In genomic region chr1:94418664-94419655, GRCh38 we compare ENCODE assay signal across 7 cellular contexts. TPM values are rescaled to one million over a fixed set of nuclear protein-coding genes. Genes with fewer than 3 reads are reported as not detected.
A peak's percentile ranks its signal among the peaks of the same experiment; 100 is the strongest.
DNase-seq lines count a peak whose midpoint lies in the region; ATAC-seq and TF ChIP-seq lines count a peak whose summit lies in the region.

No MANE protein-coding gene starts in this region.

- intact Hi-C loops in activated CD8-positive, alpha-beta T cell treated with anti-CD3 and anti-CD28 coated beads for 36 hours (cut with micrococcal nuclease), result no loop called here

- POLR2A ChIA-PET in activated CD8-positive, alpha-beta T cell treated with anti-CD3 and anti-CD28 coated beads for 36 hours (lab: Charles Lee), result interaction anchor here (1.3 kb wide), 1 partner anchor 32 kb away, joined by 3 read pairs; no protein-coding TSS in a partner anchor

- peak; percentile 19 for ATAC-seq in GM21423 (IDR thresholded peaks at IDR 0.05; ENCODE audit: unreplicated experiment)
- ATAC-seq in activated CD8-positive, alpha-beta T cell treated with anti-CD3 and anti-CD28 coated beads for 36 hours, result peak; percentile 2

- no peaks in the 10 kb centered on the region for H3K27me3 Mint-ChIP-seq in activated CD8-positive, alpha-beta T cell treated with anti-CD3 and anti-CD28 coated beads for 36 hours
- peaks cover under 1% of the 10 kb centered on the region for H3K27me3 Mint-ChIP-seq in nephron progenitor cell (ENCODE audit: low read depth, poor library complexity)

- H3K4me3 ChIP-seq in fibroblast of the aortic adventitia (ENCODE audit: low read depth, low read length), result peak overlapping the region; percentile 82

- TF ChIP-seq EP300 in Ishikawa (IDR thresholded peaks at IDR 0.05; ENCODE audit: borderline replicate concordance), result no peak

- CTCF ChIA-PET in activated CD8-positive, alpha-beta T cell treated with anti-CD3 and anti-CD28 coated beads for 36 hours (lab: Charles Lee), result no interaction called here

- DNase-seq in EL (peak; percentile 68), fibroblast of the aortic adventitia (ENCODE audit: low read depth) (peak; percentile 38), nephron progenitor cell (no peak), NCI-H226 (no peak)
- DNase-seq in activated CD8-positive, alpha-beta T cell treated with anti-CD3 and anti-CD28 coated beads for 36 hours, result peak; percentile 5

- no peak overlapping the region for H3K4me3 Mint-ChIP-seq in activated CD8-positive, alpha-beta T cell treated with anti-CD3 and anti-CD28 coated beads for 36 hours
- peak overlapping the region; percentile 91 for H3K4me3 Mint-ChIP-seq in nephron progenitor cell

- H3K9me3 Mint-ChIP-seq in activated CD8-positive, alpha-beta T cell treated with anti-CD3 and anti-CD28 coated beads for 36 hours, result no peaks in the 10 kb centered on the region
- H3K9me3 Mint-ChIP-seq in nephron progenitor cell, result no peaks in the 10 kb centered on the region

- H3K36me3 Mint-ChIP-seq in activated CD8-positive, alpha-beta T cell treated with anti-CD3 and anti-CD28 coated beads for 36 hours (ENCODE audit: low read depth), result no peaks in the 10 kb centered on the region
- H3K36me3 Mint-ChIP-seq in nephron progenitor cell (ENCODE audit: low read depth), result no peaks in the 10 kb centered on the region

- no peak for TF ChIP-seq RAD21 in Ishikawa (IDR thresholded peaks at IDR 0.05; ENCODE audit: low read depth)

- H3K4me1 Mint-ChIP-seq in activated CD8-positive, alpha-beta T cell treated with anti-CD3 and anti-CD28 coated beads for 36 hours (ENCODE audit: low read depth), result peaks cover 42% of the 10 kb centered on the region
- H3K4me1 Mint-ChIP-seq in nephron progenitor cell, result peaks cover 51% of the 10 kb centered on the region

- no peak for TF ChIP-seq CTCF in activated CD8-positive, alpha-beta T cell treated with anti-CD3 and anti-CD28 coated beads for 36 hours (IDR thresholded peaks at IDR 0.05)
- TF ChIP-seq CTCF in fibroblast of the aortic adventitia (IDR thresholded peaks at IDR 0.05; ENCODE audit: insufficient read depth, low read length), result no peak
- no peak for TF ChIP-seq CTCF in nephron progenitor cell (IDR thresholded peaks at IDR 0.05)

- H3K27ac Mint-ChIP-seq in activated CD8-positive, alpha-beta T cell treated with anti-CD3 and anti-CD28 coated beads for 36 hours, result peak overlapping the region; percentile 73
- H3K27ac Mint-ChIP-seq in nephron progenitor cell, result no peak overlapping the region

TF ChIP-seq in Ishikawa, 13 proteins besides CTCF, POLR2A, EP300 and RAD21:
- TF ChIP-seq CEBPB (IDR thresholded peaks at IDR 0.05), result peak; percentile 54
- TF ChIP-seq NFIC (IDR thresholded peaks at IDR 0.05), result peak; percentile 53
- TF ChIP-seq YY1 (IDR thresholded peaks at IDR 0.05; ENCODE audit: low read depth), result no peak
- no peak for TF ChIP-seq CREB1 (IDR thresholded peaks at IDR 0.05; ENCODE audit: low read depth)
- no peak for TF ChIP-seq MAX (IDR thresholded peaks at IDR 0.05)
- TF ChIP-seq ZBTB7A (IDR thresholded peaks at IDR 0.05; ENCODE audit: low read depth), result peak; percentile 51; the same call in 1 of the 2 replicates

RNA-seq across cellular contexts. Expression of gene ABCD3, which starts 0.8 kb away (rescaled TPM):
- total RNA-seq in activated CD8-positive, alpha-beta T cell treated with anti-CD3 and anti-CD28 coated beads for 36 hours, result 10 to 100 TPM; 31.3 to 31.9 TPM
- 35.2 and 37.6 TPM in 2 replicates for total RNA-seq in fibroblast of the aortic adventitia (ENCODE audit: low replicate concordance)

Comparison
In these comparisons a context has a peak if more than half of its experiments do, and no peak if none do; other contexts are left out.
1. DNase-seq: peak in EL (single experiment), activated CD8-positive, alpha-beta T cell treated with anti-CD3 and anti-CD28 coated beads for 36 hours (single experiment) and fibroblast of the aortic adventitia (single experiment); none in nephron progenitor cell (single experiment) and NCI-H226 (single experiment).